1 cellular context compared by ENCODE assay signal in the genomic region with DNA sequence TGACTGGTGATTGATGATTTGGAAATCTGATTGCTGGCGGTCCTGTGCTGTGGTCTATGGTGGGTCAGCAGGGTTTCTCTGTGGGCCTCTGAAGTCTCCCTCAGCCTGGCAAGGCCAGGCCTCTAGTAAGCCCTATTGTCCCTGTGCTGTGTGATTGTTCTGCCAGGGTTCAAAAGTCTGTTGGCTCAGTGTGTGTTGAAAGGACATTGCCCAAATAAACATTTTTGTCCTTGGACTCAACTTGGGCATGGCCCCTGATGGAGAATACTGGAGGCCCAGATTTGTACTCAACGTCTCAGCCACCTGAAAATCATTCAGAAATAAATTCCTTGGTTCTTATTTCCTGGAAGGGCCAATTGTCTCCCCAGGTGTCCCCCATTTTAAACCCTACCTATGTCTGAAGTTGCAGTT.
TF ChIP-seq lines count a peak whose summit lies in the region.

No MANE protein-coding gene starts in this region.

TF ChIP-seq in HepG2, 621 proteins besides CTCF, POLR2A, EP300 and RAD21 (continued from another document and continues in another):
- peak; percentile 82 for TF ChIP-seq TCF7 (IDR thresholded peaks at IDR 0.05; ENCODE audit: low read depth)
- no peak for TF ChIP-seq EEA1 (CRISPR knock-in tag; IDR thresholded peaks at IDR 0.05; ENCODE audit: borderline replicate concordance)
- TF ChIP-seq ZNF180 (CRISPR knock-in tag; IDR thresholded peaks at IDR 0.05; ENCODE audit: borderline replicate concordance, low read depth) = no peak
- TF ChIP-seq ZBTB21 (CRISPR knock-in tag; IDR thresholded peaks at IDR 0.05) = no peak
- TF ChIP-seq, protein P1, sequence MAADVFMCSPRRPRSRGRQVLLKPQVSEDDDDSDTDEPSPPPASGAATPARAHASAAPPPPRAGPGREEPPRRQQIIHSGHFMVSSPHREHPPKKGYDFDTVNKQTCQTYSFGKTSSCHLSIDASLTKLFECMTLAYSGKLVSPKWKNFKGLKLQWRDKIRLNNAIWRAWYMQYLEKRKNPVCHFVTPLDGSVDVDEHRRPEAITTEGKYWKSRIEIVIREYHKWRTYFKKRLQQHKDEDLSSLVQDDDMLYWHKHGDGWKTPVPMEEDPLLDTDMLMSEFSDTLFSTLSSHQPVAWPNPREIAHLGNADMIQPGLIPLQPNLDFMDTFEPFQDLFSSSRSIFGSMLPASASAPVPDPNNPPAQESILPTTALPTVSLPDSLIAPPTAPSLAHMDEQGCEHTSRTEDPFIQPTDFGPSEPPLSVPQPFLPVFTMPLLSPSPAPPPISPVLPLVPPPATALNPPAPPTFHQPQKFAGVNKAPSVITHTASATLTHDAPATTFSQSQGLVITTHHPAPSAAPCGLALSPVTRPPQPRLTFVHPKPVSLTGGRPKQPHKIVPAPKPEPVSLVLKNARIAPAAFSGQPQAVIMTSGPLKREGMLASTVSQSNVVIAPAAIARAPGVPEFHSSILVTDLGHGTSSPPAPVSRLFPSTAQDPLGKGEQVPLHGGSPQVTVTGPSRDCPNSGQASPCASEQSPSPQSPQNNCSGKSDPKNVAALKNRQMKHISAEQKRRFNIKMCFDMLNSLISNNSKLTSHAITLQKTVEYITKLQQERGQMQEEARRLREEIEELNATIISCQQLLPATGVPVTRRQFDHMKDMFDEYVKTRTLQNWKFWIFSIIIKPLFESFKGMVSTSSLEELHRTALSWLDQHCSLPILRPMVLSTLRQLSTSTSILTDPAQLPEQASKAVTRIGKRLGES (CRISPR knock-in tag; IDR thresholded peaks at IDR 0.05; ENCODE audit: borderline replicate concordance) = no peak
- TF ChIP-seq HNRNPK (IDR thresholded peaks at IDR 0.05; ENCODE audit: low read depth, low read length, poor library complexity, severe bottlenecking) = no peak
- TF ChIP-seq, protein P2, sequence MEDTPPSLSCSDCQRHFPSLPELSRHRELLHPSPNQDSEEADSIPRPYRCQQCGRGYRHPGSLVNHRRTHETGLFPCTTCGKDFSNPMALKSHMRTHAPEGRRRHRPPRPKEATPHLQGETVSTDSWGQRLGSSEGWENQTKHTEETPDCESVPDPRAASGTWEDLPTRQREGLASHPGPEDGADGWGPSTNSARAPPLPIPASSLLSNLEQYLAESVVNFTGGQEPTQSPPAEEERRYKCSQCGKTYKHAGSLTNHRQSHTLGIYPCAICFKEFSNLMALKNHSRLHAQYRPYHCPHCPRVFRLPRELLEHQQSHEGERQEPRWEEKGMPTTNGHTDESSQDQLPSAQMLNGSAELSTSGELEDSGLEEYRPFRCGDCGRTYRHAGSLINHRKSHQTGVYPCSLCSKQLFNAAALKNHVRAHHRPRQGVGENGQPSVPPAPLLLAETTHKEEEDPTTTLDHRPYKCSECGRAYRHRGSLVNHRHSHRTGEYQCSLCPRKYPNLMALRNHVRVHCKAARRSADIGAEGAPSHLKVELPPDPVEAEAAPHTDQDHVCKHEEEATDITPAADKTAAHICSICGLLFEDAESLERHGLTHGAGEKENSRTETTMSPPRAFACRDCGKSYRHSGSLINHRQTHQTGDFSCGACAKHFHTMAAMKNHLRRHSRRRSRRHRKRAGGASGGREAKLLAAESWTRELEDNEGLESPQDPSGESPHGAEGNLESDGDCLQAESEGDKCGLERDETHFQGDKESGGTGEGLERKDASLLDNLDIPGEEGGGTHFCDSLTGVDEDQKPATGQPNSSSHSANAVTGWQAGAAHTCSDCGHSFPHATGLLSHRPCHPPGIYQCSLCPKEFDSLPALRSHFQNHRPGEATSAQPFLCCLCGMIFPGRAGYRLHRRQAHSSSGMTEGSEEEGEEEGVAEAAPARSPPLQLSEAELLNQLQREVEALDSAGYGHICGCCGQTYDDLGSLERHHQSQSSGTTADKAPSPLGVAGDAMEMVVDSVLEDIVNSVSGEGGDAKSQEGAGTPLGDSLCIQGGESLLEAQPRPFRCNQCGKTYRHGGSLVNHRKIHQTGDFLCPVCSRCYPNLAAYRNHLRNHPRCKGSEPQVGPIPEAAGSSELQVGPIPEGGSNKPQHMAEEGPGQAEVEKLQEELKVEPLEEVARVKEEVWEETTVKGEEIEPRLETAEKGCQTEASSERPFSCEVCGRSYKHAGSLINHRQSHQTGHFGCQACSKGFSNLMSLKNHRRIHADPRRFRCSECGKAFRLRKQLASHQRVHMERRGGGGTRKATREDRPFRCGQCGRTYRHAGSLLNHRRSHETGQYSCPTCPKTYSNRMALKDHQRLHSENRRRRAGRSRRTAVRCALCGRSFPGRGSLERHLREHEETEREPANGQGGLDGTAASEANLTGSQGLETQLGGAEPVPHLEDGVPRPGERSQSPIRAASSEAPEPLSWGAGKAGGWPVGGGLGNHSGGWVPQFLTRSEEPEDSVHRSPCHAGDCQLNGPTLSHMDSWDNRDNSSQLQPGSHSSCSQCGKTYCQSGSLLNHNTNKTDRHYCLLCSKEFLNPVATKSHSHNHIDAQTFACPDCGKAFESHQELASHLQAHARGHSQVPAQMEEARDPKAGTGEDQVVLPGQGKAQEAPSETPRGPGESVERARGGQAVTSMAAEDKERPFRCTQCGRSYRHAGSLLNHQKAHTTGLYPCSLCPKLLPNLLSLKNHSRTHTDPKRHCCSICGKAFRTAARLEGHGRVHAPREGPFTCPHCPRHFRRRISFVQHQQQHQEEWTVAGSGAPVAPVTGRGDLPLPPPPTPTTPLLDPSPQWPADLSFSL (CRISPR knock-in tag; IDR thresholded peaks at IDR 0.05) = peak; percentile 69; the same call in 1 of the 2 replicates
- peak; percentile 97 for TF ChIP-seq HNF4G (IDR thresholded peaks at IDR 0.05; ENCODE audit: borderline replicate concordance, low read depth, low read length)
- TF ChIP-seq HNF4G (CRISPR knock-in tag; IDR thresholded peaks at IDR 0.05; ENCODE audit: borderline replicate concordance, low read depth) = peak; percentile 97
- no peak for TF ChIP-seq CHD2 (IDR thresholded peaks at IDR 0.05; ENCODE audit: low read depth, low read length)
- TF ChIP-seq ZNF101 (CRISPR knock-in tag; IDR thresholded peaks at IDR 0.05; ENCODE audit: borderline replicate concordance, low read depth) = 0 out of 2 replicates have a peak, but pooled peaks have one; percentile 16
- TF ChIP-seq, protein P3, sequence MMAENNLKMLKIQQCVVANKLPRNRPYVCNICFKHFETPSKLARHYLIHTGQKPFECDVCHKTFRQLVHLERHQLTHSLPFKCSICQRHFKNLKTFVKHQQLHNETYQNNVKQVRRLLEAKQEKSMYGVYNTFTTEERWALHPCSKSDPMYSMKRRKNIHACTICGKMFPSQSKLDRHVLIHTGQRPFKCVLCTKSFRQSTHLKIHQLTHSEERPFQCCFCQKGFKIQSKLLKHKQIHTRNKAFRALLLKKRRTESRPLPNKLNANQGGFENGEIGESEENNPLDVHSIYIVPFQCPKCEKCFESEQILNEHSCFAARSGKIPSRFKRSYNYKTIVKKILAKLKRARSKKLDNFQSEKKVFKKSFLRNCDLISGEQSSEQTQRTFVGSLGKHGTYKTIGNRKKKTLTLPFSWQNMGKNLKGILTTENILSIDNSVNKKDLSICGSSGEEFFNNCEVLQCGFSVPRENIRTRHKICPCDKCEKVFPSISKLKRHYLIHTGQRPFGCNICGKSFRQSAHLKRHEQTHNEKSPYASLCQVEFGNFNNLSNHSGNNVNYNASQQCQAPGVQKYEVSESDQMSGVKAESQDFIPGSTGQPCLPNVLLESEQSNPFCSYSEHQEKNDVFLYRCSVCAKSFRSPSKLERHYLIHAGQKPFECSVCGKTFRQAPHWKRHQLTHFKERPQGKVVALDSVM (CRISPR knock-in tag; IDR thresholded peaks at IDR 0.05) = peak; percentile 84
- no peak for TF ChIP-seq PCBP2 (optimal IDR thresholded peaks at IDR 0.05; ENCODE audit: low read depth, low read length, poor library complexity, severe bottlenecking)
- TF ChIP-seq ZSCAN31 (CRISPR knock-in tag; IDR thresholded peaks at IDR 0.05; ENCODE audit: low read depth) = 0 out of 2 replicates have a peak, but pooled peaks have one; percentile 40
- 0 out of 2 replicates have a peak, but pooled peaks have one; percentile 28 for TF ChIP-seq ZNF224 (CRISPR knock-in tag; IDR thresholded peaks at IDR 0.05)
- TF ChIP-seq, protein P4, sequence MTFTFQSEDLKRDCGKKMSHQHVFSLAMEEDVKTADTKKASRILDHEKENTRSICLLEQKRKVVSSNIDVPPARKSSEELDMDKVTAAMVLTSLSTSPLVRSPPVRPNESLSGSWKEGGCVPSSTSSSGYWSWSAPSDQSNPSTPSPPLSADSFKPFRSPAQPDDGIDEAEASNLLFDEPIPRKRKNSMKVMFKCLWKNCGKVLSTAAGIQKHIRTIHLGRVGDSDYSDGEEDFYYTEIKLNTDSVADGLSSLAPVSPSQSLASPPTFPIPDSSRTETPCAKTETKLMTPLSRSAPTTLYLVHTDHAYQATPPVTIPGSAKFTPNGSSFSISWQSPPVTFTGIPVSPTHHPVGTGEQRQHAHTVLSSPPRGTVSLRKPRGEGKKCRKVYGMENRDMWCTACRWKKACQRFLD (CRISPR knock-in tag; IDR thresholded peaks at IDR 0.05; ENCODE audit: borderline replicate concordance) = no peak
- TF ChIP-seq, protein P5, sequence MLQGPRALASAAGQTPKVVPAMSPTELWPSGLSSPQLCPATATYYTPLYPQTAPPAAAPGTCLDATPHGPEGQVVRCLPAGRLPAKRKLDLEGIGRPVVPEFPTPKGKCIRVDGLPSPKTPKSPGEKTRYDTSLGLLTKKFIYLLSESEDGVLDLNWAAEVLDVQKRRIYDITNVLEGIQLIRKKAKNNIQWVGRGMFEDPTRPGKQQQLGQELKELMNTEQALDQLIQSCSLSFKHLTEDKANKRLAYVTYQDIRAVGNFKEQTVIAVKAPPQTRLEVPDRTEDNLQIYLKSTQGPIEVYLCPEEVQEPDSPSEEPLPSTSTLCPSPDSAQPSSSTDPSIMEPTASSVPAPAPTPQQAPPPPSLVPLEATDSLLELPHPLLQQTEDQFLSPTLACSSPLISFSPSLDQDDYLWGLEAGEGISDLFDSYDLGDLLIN (CRISPR knock-in tag; IDR thresholded peaks at IDR 0.05; ENCODE audit: borderline replicate concordance) = no peak
- TF ChIP-seq, protein P6, sequence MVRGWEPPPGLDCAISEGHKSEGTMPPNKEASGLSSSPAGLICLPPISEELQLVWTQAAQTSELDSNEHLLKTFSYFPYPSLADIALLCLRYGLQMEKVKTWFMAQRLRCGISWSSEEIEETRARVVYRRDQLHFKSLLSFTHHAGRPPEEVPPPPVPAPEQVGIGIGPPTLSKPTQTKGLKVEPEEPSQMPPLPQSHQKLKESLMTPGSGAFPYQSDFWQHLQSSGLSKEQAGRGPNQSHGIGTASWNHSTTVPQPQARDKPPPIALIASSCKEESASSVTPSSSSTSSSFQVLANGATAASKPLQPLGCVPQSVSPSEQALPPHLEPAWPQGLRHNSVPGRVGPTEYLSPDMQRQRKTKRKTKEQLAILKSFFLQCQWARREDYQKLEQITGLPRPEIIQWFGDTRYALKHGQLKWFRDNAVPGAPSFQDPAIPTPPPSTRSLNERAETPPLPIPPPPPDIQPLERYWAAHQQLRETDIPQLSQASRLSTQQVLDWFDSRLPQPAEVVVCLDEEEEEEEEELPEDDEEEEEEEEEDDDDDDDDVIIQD (CRISPR knock-in tag; IDR thresholded peaks at IDR 0.05; ENCODE audit: low read depth) = peak; percentile 95; the same call in 1 of the 2 replicates
- TF ChIP-seq ISL2 (CRISPR knock-in tag; IDR thresholded peaks at IDR 0.05) = peak; percentile 95
- TF ChIP-seq, protein P7, sequence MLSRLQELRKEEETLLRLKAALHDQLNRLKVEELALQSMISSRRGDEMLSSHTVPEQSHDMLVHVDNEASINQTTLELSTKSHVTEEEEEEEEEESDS (CRISPR knock-in tag; IDR thresholded peaks at IDR 0.05; ENCODE audit: borderline replicate concordance) = no peak
- TF ChIP-seq SRY (CRISPR knock-in tag; IDR thresholded peaks at IDR 0.05) = no peak; the same call in 1 of the 2 replicates
- peak; percentile 98 for TF ChIP-seq RCOR2 (CRISPR knock-in tag; IDR thresholded peaks at IDR 0.05)
- TF ChIP-seq ZNF232 (CRISPR knock-in tag; IDR thresholded peaks at IDR 0.05; ENCODE audit: borderline replicate concordance) = peak; percentile 62; the same call in 1 of the 2 replicates
- TF ChIP-seq, protein P8, sequence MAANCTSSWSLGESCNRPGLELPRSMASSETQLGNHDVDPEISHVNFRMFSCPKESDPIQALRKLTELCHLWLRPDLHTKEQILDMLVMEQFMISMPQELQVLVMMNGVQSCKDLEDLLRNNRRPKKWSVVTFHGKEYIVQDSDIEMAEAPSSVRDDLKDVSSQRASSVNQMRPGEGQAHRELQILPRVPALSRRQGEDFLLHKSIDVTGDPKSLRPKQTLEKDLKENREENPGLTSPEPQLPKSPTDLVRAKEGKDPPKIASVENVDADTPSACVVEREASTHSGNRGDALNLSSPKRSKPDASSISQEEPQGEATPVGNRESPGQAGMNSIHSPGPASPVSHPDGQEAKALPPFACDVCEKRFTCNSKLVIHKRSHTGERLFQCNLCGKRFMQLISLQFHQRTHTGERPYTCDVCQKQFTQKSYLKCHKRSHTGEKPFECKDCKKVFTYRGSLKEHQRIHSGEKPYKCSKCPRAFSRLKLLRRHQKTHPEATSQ (CRISPR knock-in tag; IDR thresholded peaks at IDR 0.05; ENCODE audit: borderline replicate concordance) = 0 out of 2 replicates have a peak, but pooled peaks have one; percentile 38
- TF ChIP-seq ZNF572 (CRISPR knock-in tag; IDR thresholded peaks at IDR 0.05) = no peak
- no peak for TF ChIP-seq ZNF20 (CRISPR knock-in tag; IDR thresholded peaks at IDR 0.05)
- no peak for TF ChIP-seq ZFAT (CRISPR knock-in tag; conservative IDR thresholded peaks at IDR 0.05)
- no peak for TF ChIP-seq ZNF619 (CRISPR knock-in tag; IDR thresholded peaks at IDR 0.05)
- no peak for TF ChIP-seq ZNF17 (CRISPR knock-in tag; IDR thresholded peaks at IDR 0.05)
- peak; percentile 78 for TF ChIP-seq ZNF430 (CRISPR knock-in tag; IDR thresholded peaks at IDR 0.05)
- TF ChIP-seq ZNF460 (CRISPR knock-in tag; IDR thresholded peaks at IDR 0.05; ENCODE audit: borderline replicate concordance) = no peak; the same call in 1 of the 2 replicates
- TF ChIP-seq, protein P9, sequence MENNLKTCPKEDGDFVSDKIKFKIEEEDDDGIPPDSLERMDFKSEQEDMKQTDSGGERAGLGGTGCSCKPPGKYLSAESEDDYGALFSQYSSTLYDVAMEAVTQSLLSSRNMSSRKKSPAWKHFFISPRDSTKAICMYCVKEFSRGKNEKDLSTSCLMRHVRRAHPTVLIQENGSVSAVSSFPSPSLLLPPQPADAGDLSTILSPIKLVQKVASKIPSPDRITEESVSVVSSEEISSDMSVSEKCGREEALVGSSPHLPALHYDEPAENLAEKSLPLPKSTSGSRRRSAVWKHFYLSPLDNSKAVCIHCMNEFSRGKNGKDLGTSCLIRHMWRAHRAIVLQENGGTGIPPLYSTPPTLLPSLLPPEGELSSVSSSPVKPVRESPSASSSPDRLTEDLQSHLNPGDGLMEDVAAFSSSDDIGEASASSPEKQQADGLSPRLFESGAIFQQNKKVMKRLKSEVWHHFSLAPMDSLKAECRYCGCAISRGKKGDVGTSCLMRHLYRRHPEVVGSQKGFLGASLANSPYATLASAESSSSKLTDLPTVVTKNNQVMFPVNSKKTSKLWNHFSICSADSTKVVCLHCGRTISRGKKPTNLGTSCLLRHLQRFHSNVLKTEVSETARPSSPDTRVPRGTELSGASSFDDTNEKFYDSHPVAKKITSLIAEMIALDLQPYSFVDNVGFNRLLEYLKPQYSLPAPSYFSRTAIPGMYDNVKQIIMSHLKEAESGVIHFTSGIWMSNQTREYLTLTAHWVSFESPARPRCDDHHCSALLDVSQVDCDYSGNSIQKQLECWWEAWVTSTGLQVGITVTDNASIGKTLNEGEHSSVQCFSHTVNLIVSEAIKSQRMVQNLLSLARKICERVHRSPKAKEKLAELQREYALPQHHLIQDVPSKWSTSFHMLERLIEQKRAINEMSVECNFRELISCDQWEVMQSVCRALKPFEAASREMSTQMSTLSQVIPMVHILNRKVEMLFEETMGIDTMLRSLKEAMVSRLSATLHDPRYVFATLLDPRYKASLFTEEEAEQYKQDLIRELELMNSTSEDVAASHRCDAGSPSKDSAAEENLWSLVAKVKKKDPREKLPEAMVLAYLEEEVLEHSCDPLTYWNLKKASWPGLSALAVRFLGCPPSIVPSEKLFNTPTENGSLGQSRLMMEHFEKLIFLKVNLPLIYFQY (CRISPR knock-in tag; IDR thresholded peaks at IDR 0.05; ENCODE audit: borderline replicate concordance) = peak; percentile 87; the same call in 1 of the 2 replicates
